ENCODE assay signal across 19 cellular contexts in genomic region chr6:19444481-19444880, GRCh38.
DNase-seq lines count a peak whose midpoint lies in the region; ATAC-seq, FAIRE-seq and TF ChIP-seq lines count a peak whose summit lies in the region.
"Had no signal": no experiment of that assay in that cellular context is flagged by ENCODE, and none has a peak within 500 bp of the region (broad histone marks: within the 10 kb centered on the region; RNA-seq: fewer than 3 reads in every experiment).

No MANE protein-coding gene starts in this region.

- H3K36me3 Mint-ChIP-seq in activated naive CD8-positive, alpha-beta T cell treated with anti-CD3 and anti-CD28 coated beads, Interleukin-2, amount 50 U/mL, for 24 hours (ENCODE audit: low read depth), result no peaks in the 10 kb centered on the region

- TF ChIP-seq CTCF in AG09319 (IDR thresholded peaks at IDR 0.05; ENCODE audit: low read depth, low read length) (no peak), PC-3 (conservative IDR thresholded peaks at IDR 0.05; ENCODE audit: low read depth, low read length) (no peak)

- no peak overlapping the region for H3K4me3 Mint-ChIP-seq in activated naive CD8-positive, alpha-beta T cell treated with anti-CD3 and anti-CD28 coated beads, Interleukin-2, amount 50 U/mL, for 24 hours

- H3K9ac ChIP-seq in PC-3 (ENCODE audit: low read length), result no peak overlapping the region
- H3K9ac ChIP-seq: SK-N-SH had no signal

- DNase-seq in AG09319 (ENCODE audit: extremely low read depth, low read depth) (peak; percentile 5), PC-3 (peak; percentile 74), fibroblast of gingiva (ENCODE audit: low read depth) (peak; percentile 3)
- DNase-seq in activated naive CD8-positive, alpha-beta T cell treated with anti-CD3 and anti-CD28 coated beads, Interleukin-2, amount 50 U/mL, for 24 hours, result no peak
- DNase-seq: NCI-H1436 treated with DMSO at 0.1 percent for 48 hours, NCI-H2029 treated with DMSO at 0.1 percent for 48 hours, NCI-H2171 treated with DMSO at 0.1 percent for 48 hours, NCI-H510A, NCI-H774, SK-N-SH had no signal

- H3K4me3 ChIP-seq in PC-3 (ENCODE audit: low read length), result no peak overlapping the region
- H3K4me3 ChIP-seq: HAP-1, PC-9 had no signal

- CTCF ChIA-PET in PC-3 (lab: Charles Lee), result no interaction called here

- peak; percentile 77 for FAIRE-seq in islet of Langerhans (lab: Jason Lieb, UNC)
- FAIRE-seq: A204.1 had no signal

- no peaks in the 10 kb centered on the region for H3K9me3 Mint-ChIP-seq in activated naive CD8-positive, alpha-beta T cell treated with anti-CD3 and anti-CD28 coated beads, Interleukin-2, amount 50 U/mL, for 24 hours

- peak overlapping the region; percentile 14; the same call in 1 of the 2 replicates for H3K4me2 ChIP-seq in PC-3 (ENCODE audit: low read length)
- H3K4me2 ChIP-seq: PC-9, SK-N-SH had no signal

- no peaks in the 10 kb centered on the region for H3K9me3 ChIP-seq in PC-3 (ENCODE audit: low read length)
- H3K9me3 ChIP-seq: HAP-1, SK-N-SH had no signal

- intact Hi-C loops in PC-3 (cut with micrococcal nuclease), result loop anchor here (1.0 kb wide), 1 partner anchor 27 kb away; no protein-coding TSS in a partner anchor

- H3K79me2 ChIP-seq in PC-3 (ENCODE audit: low read length), result no peaks in the 10 kb centered on the region

- no peaks in the 10 kb centered on the region for H3K36me3 ChIP-seq in PC-3 (ENCODE audit: low read depth, low read length)
- H3K36me3 ChIP-seq: HAP-1 had no signal

- no peaks in the 10 kb centered on the region for H3F3A ChIP-seq in PC-3 (ENCODE audit: low read length, unreplicated experiment)

- no peaks in the 10 kb centered on the region for H4K20me1 ChIP-seq in PC-3 (ENCODE audit: low read length)

- no peaks in the 10 kb centered on the region for H3K27me3 ChIP-seq in PC-3 (ENCODE audit: low read length)

- POLR2A ChIA-PET in PC-3 (lab: Charles Lee; ENCODE audit: unreplicated experiment), result no interaction called here

- H2AFZ ChIP-seq in PC-3 (ENCODE audit: low read length), result no peak overlapping the region
- H2AFZ ChIP-seq: PC-9 had no signal

- no peak overlapping the region for H3K27ac Mint-ChIP-seq in activated naive CD8-positive, alpha-beta T cell treated with anti-CD3 and anti-CD28 coated beads, Interleukin-2, amount 50 U/mL, for 24 hours

- no peaks in the 10 kb centered on the region for H3K4me1 Mint-ChIP-seq in activated naive CD8-positive, alpha-beta T cell treated with anti-CD3 and anti-CD28 coated beads, Interleukin-2, amount 50 U/mL, for 24 hours

- ATAC-seq in PC-3 (peak; percentile 92), HG02840 (IDR thresholded peaks at IDR 0.05; ENCODE audit: low FRiP score, unreplicated experiment) (no peak), HG03354 (IDR thresholded peaks at IDR 0.05; ENCODE audit: poor library complexity, severe bottlenecking, unreplicated experiment) (no peak), GM19467 (IDR thresholded peaks at IDR 0.05; ENCODE audit: unreplicated experiment) (no peak)
- no peak for ATAC-seq in activated naive CD8-positive, alpha-beta T cell treated with anti-CD3 and anti-CD28 coated beads, Interleukin-2, amount 50 U/mL, for 24 hours

- no peak overlapping the region for H3K27ac ChIP-seq in PC-3 (ENCODE audit: low read length)
- H3K27ac ChIP-seq: C4-2B, HL-60, PC-9 had no signal

- H3K9me2 ChIP-seq in PC-3 (replicated peaks; ENCODE audit: low read length), result no peaks in the 10 kb centered on the region
- H3K9me2 ChIP-seq: SK-N-SH had no signal

- H3K27me3 Mint-ChIP-seq in activated naive CD8-positive, alpha-beta T cell treated with anti-CD3 and anti-CD28 coated beads, Interleukin-2, amount 50 U/mL, for 24 hours, result no peaks in the 10 kb centered on the region

- H3K4me1 ChIP-seq in PC-3 (ENCODE audit: insufficient read depth, low read length), result peaks cover 18% of the 10 kb centered on the region
- H3K4me1 ChIP-seq: HAP-1 had no signal

- BruUV-seq in PC-3 (replicated peaks; lab: Mats Ljungman, UMichigan), result no TSS peak
